Comparison of ENCODE assay signal across 8 cellular contexts in genomic region chr6:109441069-109441816, GRCh38. TPM values are rescaled to one million over a fixed set of nuclear protein-coding genes. Genes with fewer than 3 reads are reported as not detected.
DNase-seq lines count a peak whose midpoint lies in the region; ATAC-seq and TF ChIP-seq lines count a peak whose summit lies in the region.

No MANE protein-coding gene starts in this region.

- no peaks in the 10 kb centered on the region for H3K27me3 ChIP-seq in DND-41 (ENCODE audit: insufficient read depth, low read length, poor library complexity)
- H3K27me3 ChIP-seq in HUES48 (ENCODE audit: control insufficient read depth, insufficient read depth, low read length), result peaks cover 5% of the 10 kb centered on the region; the same call in 1 of the 2 replicates
- no peaks in the 10 kb centered on the region for H3K27me3 ChIP-seq in brain microvascular endothelial cell (replicated peaks)

- peak; percentile 57 for DNase-seq in DND-41
- DNase-seq in SK-N-DZ (ENCODE audit: low spot score), result peak; percentile 65
- DNase-seq in brain microvascular endothelial cell, result no peak
- DNase-seq in iPS-NIHi7 (ENCODE audit: extremely low spot score), result peak; percentile 69
- DNase-seq in stimulated activated CD8-positive, alpha-beta memory T cell treated with anti-CD3 and anti-CD28 coated beads, Interleukin-4, amount 100 ng/mL, for 48 hours, result peak; percentile 61

- H3K79me2 ChIP-seq in DND-41 (ENCODE audit: insufficient read depth, low read length), result peaks cover 6% of the 10 kb centered on the region; the same call in 1 of the 2 replicates

- no peaks in the 10 kb centered on the region for H3K9me3 ChIP-seq in DND-41 (ENCODE audit: insufficient read depth, low read length, severe bottlenecking)
- H3K9me3 ChIP-seq in HUES48 (ENCODE audit: control insufficient read depth, insufficient read depth, low read length), result no peaks in the 10 kb centered on the region

- in situ Hi-C loops in brain microvascular endothelial cell (cut with HindIII; ENCODE audit: low pct_ligation_motif_present, low sequenced_read_pairs), result no loop called here

- H3K4me1 ChIP-seq in DND-41 (ENCODE audit: insufficient read depth, low read length) (peaks cover 33% of the 10 kb centered on the region), HUES48 (ENCODE audit: control insufficient read depth, insufficient read depth, low read length) (peaks cover 3% of the 10 kb centered on the region; the same call in 1 of the 2 replicates)

- H4K20me1 ChIP-seq in DND-41 (ENCODE audit: insufficient read depth, low read length), result peaks cover 10% of the 10 kb centered on the region; the same call in 1 of the 2 replicates

- peak overlapping the region; percentile 82 for H3K9ac ChIP-seq in DND-41 (ENCODE audit: low read depth, low read length)
- peak overlapping the region; percentile 63; the same call in 1 of the 2 replicates for H3K9ac ChIP-seq in HUES48 (ENCODE audit: low read depth, low read length)

- H3K27ac ChIP-seq in DND-41 (ENCODE audit: low read length) (peak overlapping the region; percentile 61), HUES48 (ENCODE audit: low read depth, low read length) (peak overlapping the region; percentile 57), brain microvascular endothelial cell (peak overlapping the region; percentile 83)

- H3K4me2 ChIP-seq in DND-41 (ENCODE audit: insufficient read depth, low read length), result peak overlapping the region; percentile 93

- TF ChIP-seq CTCF in DND-41 (IDR thresholded peaks at IDR 0.05; ENCODE audit: borderline replicate concordance, extremely low read depth, low read length, poor library complexity, severe bottlenecking) (peak; percentile 44), brain microvascular endothelial cell (IDR thresholded peaks at IDR 0.05; ENCODE audit: low read depth, low read length, missing control alignments) (peak; percentile 52)

- peaks cover 44% of the 10 kb centered on the region for H3K36me3 ChIP-seq in DND-41 (ENCODE audit: insufficient read depth, low read length)
- H3K36me3 ChIP-seq in HUES48 (ENCODE audit: control insufficient read depth, insufficient read depth, low read length), result peaks cover 41% of the 10 kb centered on the region
- H3K36me3 ChIP-seq in brain microvascular endothelial cell (replicated peaks), result peaks cover 29% of the 10 kb centered on the region

- ATAC-seq in DND-41 (ENCODE audit: insufficient read depth, low read depth), result peak; percentile 55
- peak; percentile 13 for ATAC-seq in GM21367 (IDR thresholded peaks at IDR 0.05; ENCODE audit: unreplicated experiment)
- ATAC-seq in HG03469 (IDR thresholded peaks at IDR 0.05; ENCODE audit: unreplicated experiment), result no peak

- H3K4me3 ChIP-seq in DND-41 (ENCODE audit: low read depth in 1 of 2, low read length in 2 of 2) (peak overlapping the region; percentile 55 to 67; a peak in 3 of 4 replicates), HUES48 (ENCODE audit: low read depth, low read length) (peak overlapping the region; percentile 98), brain microvascular endothelial cell (ENCODE audit: low read depth, low read length) (peak overlapping the region; percentile 80)

- peak overlapping the region; percentile 77 for H2AFZ ChIP-seq in DND-41 (ENCODE audit: low read depth, low read length)

RNA-seq across cellular contexts. Expression of gene SMPD2, which starts 0.7 kb away (rescaled TPM):
- 8.2 and 12.9 TPM in 2 replicates for polyA plus RNA-seq in SK-N-DZ (2014; cell fraction: cytosol; rRNA removed)
- 24.7 and 25.1 TPM in 2 replicates for polyA plus RNA-seq in SK-N-DZ (2014; cell fraction: nucleus; rRNA removed)

RNA-seq across cellular contexts. Expression of gene PPIL6, which starts 0.8 kb away (rescaled TPM):
- 1.8 and 2.6 TPM in 2 replicates for polyA plus RNA-seq in SK-N-DZ (2014; cell fraction: cytosol; rRNA removed)
- polyA plus RNA-seq in SK-N-DZ (2014; cell fraction: nucleus; rRNA removed), result 1.6 and 3.0 TPM in 2 replicates

RNA-seq across cellular contexts. Expression of gene MICAL1, which starts 14.3 kb away (rescaled TPM):
- 66.2 and 77.1 TPM in 2 replicates for polyA plus RNA-seq in SK-N-DZ (2014; cell fraction: cytosol; rRNA removed)
- 532 and 756 TPM in 2 replicates for polyA plus RNA-seq in SK-N-DZ (2014; cell fraction: nucleus; rRNA removed)

RNA-seq across cellular contexts. Expression of gene ZBTB24, which starts 41.8 kb away (rescaled TPM):
- polyA plus RNA-seq in SK-N-DZ (2014; cell fraction: cytosol; rRNA removed), result 9.2 and 9.8 TPM in 2 replicates
- 5.5 and 7.0 TPM in 2 replicates for polyA plus RNA-seq in SK-N-DZ (2014; cell fraction: nucleus; rRNA removed)

RNA-seq across cellular contexts. Expression of gene CD164, which starts 59.0 kb away (rescaled TPM):
- polyA plus RNA-seq in SK-N-DZ (2014; cell fraction: cytosol; rRNA removed), result 109 and 119 TPM in 2 replicates
- polyA plus RNA-seq in SK-N-DZ (2014; cell fraction: nucleus; rRNA removed), result 84.4 and 99.9 TPM in 2 replicates
